12 cellular contexts compared by ENCODE assay signal in genomic region chr16:4370151-4370550, GRCh38. TPM values are rescaled to one million over a fixed set of nuclear protein-coding genes. Genes with fewer than 3 reads are reported as not detected.
A peak's percentile ranks its signal among the peaks of the same experiment; 100 is the strongest.
DNase-seq lines count a peak whose midpoint lies in the region; ATAC-seq and TF ChIP-seq lines count a peak whose summit lies in the region.
"Had no signal": no experiment of that assay in that cellular context is flagged by ENCODE, and none has a peak within 500 bp of the region (broad histone marks: within the 10 kb centered on the region; RNA-seq: fewer than 3 reads in every experiment).

No MANE protein-coding gene starts in this region.

- H3K79me2 ChIP-seq in smooth muscle cell (ENCODE audit: low read depth): peaks cover 33% of the 10 kb centered on the region

- H3K4me3 ChIP-seq in AG04450 (ENCODE audit: low read depth, low read length) (no peak overlapping the region), adipocyte (ENCODE audit: low read length) (peak overlapping the region; percentile 49), right lobe of liver (no peak overlapping the region), smooth muscle cell (no peak overlapping the region)

- H3K9me3 ChIP-seq in AG04450 (ENCODE audit: control insufficient read depth, insufficient read depth, low read length): no peaks in the 10 kb centered on the region; the same call in 1 of the 2 replicates
- H3K9me3 ChIP-seq in adipocyte (ENCODE audit: control insufficient read depth, low read length): no peaks in the 10 kb centered on the region
- no peaks in the 10 kb centered on the region for H3K9me3 ChIP-seq in right lobe of liver
- H3K9me3 ChIP-seq in smooth muscle cell (replicated peaks; ENCODE audit: low read depth): no peaks in the 10 kb centered on the region

- peaks cover 32% of the 10 kb centered on the region for H4K20me1 ChIP-seq in smooth muscle cell (ENCODE audit: low read depth)

- H3K4me1 ChIP-seq in adipocyte (ENCODE audit: control insufficient read depth, insufficient read depth, low read length) (peaks cover 45% of the 10 kb centered on the region), right lobe of liver (peaks cover 0 to 45% (median 16%) of the 10 kb centered on the region in 4 donors), smooth muscle cell (ENCODE audit: low read depth) (peaks cover 31% of the 10 kb centered on the region)

- peak overlapping the region; percentile 66 for H3K9ac ChIP-seq in adipocyte (ENCODE audit: low read length)
- peak overlapping the region; percentile 46 for H3K9ac ChIP-seq in smooth muscle cell (ENCODE audit: low read depth)

- DNase-seq in AG04450 (ENCODE audit: low read depth, low spot score) (no peak), adipocyte (ENCODE audit: low read depth) (no peak), right lobe of liver (no peak), smooth muscle cell (lab: John Stamatoyannopoulos, UW; ENCODE audit: unreplicated experiment) (no peak), SHP77 treated with DMSO at 0.1 percent for 48 hours (lab: John Stamatoyannopoulos, UW) (no peak), anterior cingulate cortex (lab: John Stamatoyannopoulos, UW) (no peak), GM03348 (ENCODE audit: low spot score) (no peak), NCI-H187 (lab: John Stamatoyannopoulos, UW) (no peak)
- DNase-seq: activated CD4-positive, alpha-beta T cell treated with anti-CD3 and anti-CD28 coated beads, Interleukin-2, amount 50 U/mL, for 48 hours; cerebellar nuclear complex; NCI-H1417; PC-3 had no signal

- no peak overlapping the region for H2AFZ ChIP-seq in smooth muscle cell (ENCODE audit: low read depth)

- H3K36me3 ChIP-seq in adipocyte (ENCODE audit: control insufficient read depth, insufficient read depth, low read length, severe bottlenecking) (no peaks in the 10 kb centered on the region), right lobe of liver (no peaks in the 10 kb centered on the region), smooth muscle cell (ENCODE audit: low read depth) (no peaks in the 10 kb centered on the region)

- CTCF ChIA-PET in AG04450 (lab: Charles Lee): interaction anchor here (1.4 to 8.3 kb wide), 3 partner anchors 11 to 33 kb away, joined by 10 to 78 read pairs (median 11); no protein-coding TSS in a partner anchor

- no peak for ATAC-seq in right lobe of liver
- ATAC-seq: PC-3 had no signal

- peaks cover 3% of the 10 kb centered on the region for H3F3A ChIP-seq in smooth muscle cell (ENCODE audit: low read depth)

- no peak for TF ChIP-seq POLR2A in right lobe of liver (IDR thresholded peaks at IDR 0.05)

- intact Hi-C loops in right lobe of liver (cut with DNase I): no loop called here

- POLR2A ChIA-PET in AG04450 (lab: Yijun Ruan, JAX): interaction anchor here (0.9 to 2.8 kb wide), 6 partner anchors 9 to 40 kb away, joined by 3 to 8 read pairs (median 6); partner anchors contain the start of gene PAM16

- H3K27ac ChIP-seq in AG04450 (ENCODE audit: low read depth, low read length) (peak overlapping the region; percentile 90), right lobe of liver (peak overlapping the region in 2 of 3 donors; percentile 40 to 91), smooth muscle cell (ENCODE audit: low read depth) (peak overlapping the region; percentile 93)

- H3K27me3 ChIP-seq in AG04450 (ENCODE audit: control insufficient read depth, insufficient read depth, low read length) (no peaks in the 10 kb centered on the region), adipocyte (replicated peaks; ENCODE audit: control insufficient read depth, insufficient read depth, low read length) (no peaks in the 10 kb centered on the region), right lobe of liver (no peaks in the 10 kb centered on the region), smooth muscle cell (ENCODE audit: low read depth) (no peaks in the 10 kb centered on the region)

- TF ChIP-seq CTCF in AG04450 (IDR thresholded peaks at IDR 0.05; ENCODE audit: low read depth, low read length) (no peak), right lobe of liver (IDR thresholded peaks at IDR 0.05) (no peak), smooth muscle cell (IDR thresholded peaks at IDR 0.05; ENCODE audit: borderline replicate concordance, insufficient read depth, poor library complexity, severe bottlenecking) (no peak)

- peak overlapping the region; percentile 97 for H3K4me2 ChIP-seq in smooth muscle cell

- 55% methylated on average over 2 of the region's 3 CpGs for WGBS in right lobe of liver (ENCODE audit: insufficient coverage, low coverage, low lambda C conversion rate, missing lambda C conversion rate)
- WGBS in smooth muscle cell (ENCODE audit: low lambda C conversion rate): 88% methylated on average over 3 of the region's 3 CpGs

RNA-seq across cellular contexts. Expression of gene VASN, which starts 1.5 kb away (rescaled TPM):
- polyA plus RNA-seq in AG04450 (2011; rRNA removed) (19.1 and 27.8 TPM in 2 replicates), smooth muscle cell (127 and 150 TPM in 2 replicates)
- 11.2 and 13.0 TPM in 2 replicates for polyA minus RNA-seq in AG04450 (2011; rRNA and poly(A)+ RNA removed)
- total RNA-seq in right lobe of liver (10 to 100 TPM; 13.5 to 22.9 (median 16.8) TPM), smooth muscle cell (23.8 and 30.0 TPM in 2 replicates)

RNA-seq across cellular contexts. Expression of gene PAM16, which starts 19.0 kb away (rescaled TPM):
- 18.4 and 23.8 TPM in 2 replicates for polyA plus RNA-seq in AG04450 (2011; rRNA removed)
- polyA minus RNA-seq in AG04450 (2011; rRNA and poly(A)+ RNA removed): 5.6 and 8.6 TPM in 2 replicates
- 10 to 100 TPM; 27.9 to 45.9 (median 32.8) TPM for total RNA-seq in right lobe of liver
- 18.4 and 29.6 TPM in 2 replicates for total RNA-seq in smooth muscle cell
- 47.7 and 52.2 TPM in 2 replicates for polyA plus RNA-seq in smooth muscle cell

RNA-seq across cellular contexts. Expression of gene CORO7, which starts 46.2 kb away (rescaled TPM):
- polyA plus RNA-seq in AG04450 (2011; rRNA removed): 7.0 TPM in 2 replicates
- 14.9 and 17.5 TPM in 2 replicates for polyA minus RNA-seq in AG04450 (2011; rRNA and poly(A)+ RNA removed)
- total RNA-seq in right lobe of liver: 10 to 100 TPM in 5 of 6 experiments, 1 to 10 TPM in 1; 7.8 to 22.9 (median 13.3) TPM
- 6.7 and 14.4 TPM in 2 replicates for total RNA-seq in smooth muscle cell
- polyA plus RNA-seq in smooth muscle cell: 12.7 and 18.9 TPM in 2 replicates

RNA-seq across cellular contexts. Expression of gene GLIS2, which starts 54.3 kb away (rescaled TPM):
- 2.2 and 2.9 TPM in 2 replicates for polyA plus RNA-seq in AG04450 (2011; rRNA removed)
- polyA minus RNA-seq in AG04450 (2011; rRNA and poly(A)+ RNA removed): 3.1 and 3.4 TPM in 2 replicates
- 1 to 10 TPM in 5 of 6 experiments, under 1 TPM in 1; 0.79 to 2.6 (median 1.4) TPM for total RNA-seq in right lobe of liver
- total RNA-seq in smooth muscle cell: 1.2 and 2.8 TPM in 2 replicates
- polyA plus RNA-seq in smooth muscle cell: 9.2 and 13.4 TPM in 2 replicates

RNA-seq across cellular contexts. Expression of gene DNAJA3, which starts 55.5 kb away (rescaled TPM):
- polyA plus RNA-seq in AG04450 (2011; rRNA removed) (32.1 and 32.8 TPM in 2 replicates), smooth muscle cell (42.7 and 46.5 TPM in 2 replicates)
- polyA minus RNA-seq in AG04450 (2011; rRNA and poly(A)+ RNA removed): 30.9 and 31.1 TPM in 2 replicates
- total RNA-seq in right lobe of liver (100 to 1,000 TPM in 2 of 6 experiments, 10 to 100 TPM in 4; 36.4 to 110 (median 49.0) TPM), smooth muscle cell (40.0 and 42.6 TPM in 2 replicates)
